ENCODE assay signal across 1 cellular context in genomic region chr10:133355991-133356390, GRCh38.
TF ChIP-seq lines count a peak whose summit lies in the region.

No MANE protein-coding gene starts in this region.

TF ChIP-seq in WTC11, 78 proteins besides CTCF, POLR2A, EP300 and RAD21 (continued from another document):
- no peak for TF ChIP-seq PRDM15 (CRISPR knock-in tag; IDR thresholded peaks at IDR 0.05)
- no peak for TF ChIP-seq AR (CRISPR knock-in tag; IDR thresholded peaks at IDR 0.05)
- TF ChIP-seq ZNF317 (CRISPR knock-in tag; IDR thresholded peaks at IDR 0.05; ENCODE audit: borderline replicate concordance, low read depth): no peak
